In genomic region chrX:49199906-49200771, GRCh38 we compare ENCODE assay signal across 1 cellular context.
TF ChIP-seq lines count a peak whose summit lies in the region.

SYP (minus strand) TSS chrX:49200193; CDS start chrX:49200186, 7 bp downstream.

TF ChIP-seq in K562, 482 proteins besides CTCF, POLR2A, EP300 and RAD21 (continued from another document and continues in another):
- no peak for TF ChIP-seq ZNF512 (tag; IDR thresholded peaks at IDR 0.05)
- no peak for TF ChIP-seq ZNF316 (IDR thresholded peaks at IDR 0.05)
- peak; percentile 61 for TF ChIP-seq U2AF1 (optimal IDR thresholded peaks at IDR 0.05; ENCODE audit: low read depth, low read length)
- no peak for TF ChIP-seq PTBP1 (IDR thresholded peaks at IDR 0.05; ENCODE audit: low read depth, low read length)
- peak; percentile 93 for TF ChIP-seq L3MBTL2 (IDR thresholded peaks at IDR 0.05)
- TF ChIP-seq MCM2 (IDR thresholded peaks at IDR 0.05; ENCODE audit: low read depth) = no peak
- no peak for TF ChIP-seq ZNF146 (CRISPR knock-in tag; IDR thresholded peaks at IDR 0.05; ENCODE audit: unreplicated experiment)
- TF ChIP-seq ELF4 (CRISPR knock-in tag; IDR thresholded peaks at IDR 0.05) = no peak
- no peak for TF ChIP-seq ZBTB43 (CRISPR knock-in tag; IDR thresholded peaks at IDR 0.05)
- TF ChIP-seq PHTF2 (CRISPR knock-in tag; IDR thresholded peaks at IDR 0.05) = no peak
- no peak for TF ChIP-seq ATF1 (CRISPR knock-in tag; IDR thresholded peaks at IDR 0.05)
- TF ChIP-seq ATF1 (tag; IDR thresholded peaks at IDR 0.05) = peak; percentile 77
- no peak for TF ChIP-seq POLR3G (IDR thresholded peaks at IDR 0.05; ENCODE audit: extremely low read depth, insufficient read length, insufficient replicate concordance)
- TF ChIP-seq REST (CRISPR knock-in tag; IDR thresholded peaks at IDR 0.05; ENCODE audit: low read depth) = peak; percentile 100
- TF ChIP-seq ELF1 (tag; IDR thresholded peaks at IDR 0.05) = no peak
- TF ChIP-seq ZNF655 (CRISPR knock-in tag; IDR thresholded peaks at IDR 0.05) = no peak
- TF ChIP-seq MCM3 (IDR thresholded peaks at IDR 0.05) = no peak
- peak; percentile 55; the same call in 1 of the 2 replicates for TF ChIP-seq GTF2E2 (tag; IDR thresholded peaks at IDR 0.05)
- TF ChIP-seq HBP1 (CRISPR knock-in tag; IDR thresholded peaks at IDR 0.05) = no peak
- TF ChIP-seq ATF7 (IDR thresholded peaks at IDR 0.05) = peak; percentile 84
- TF ChIP-seq PHF20 (IDR thresholded peaks at IDR 0.05; ENCODE audit: partially characterized antibody) = peak; percentile 69
- no peak for TF ChIP-seq CBFB (CRISPR knock-in tag; IDR thresholded peaks at IDR 0.05)
- TF ChIP-seq ZNF41 (CRISPR knock-in tag; conservative IDR thresholded peaks at IDR 0.05) = no peak
- TF ChIP-seq PTRF (tag; IDR thresholded peaks at IDR 0.05) = no peak
- TF ChIP-seq IRF1 (CRISPR knock-in tag; IDR thresholded peaks at IDR 0.05; ENCODE audit: borderline replicate concordance) = no peak; the same call in 1 of the 2 replicates
- no peak for TF ChIP-seq ATF2 (CRISPR knock-in tag; IDR thresholded peaks at IDR 0.05)
- TF ChIP-seq GABPB1 (CRISPR knock-in tag; IDR thresholded peaks at IDR 0.05) = peak; percentile 60; the same call in 1 of the 2 replicates
- TF ChIP-seq ZNF24 (IDR thresholded peaks at IDR 0.05) = peak; percentile 58; the same call in 1 of the 2 replicates
- TF ChIP-seq SOX6 (IDR thresholded peaks at IDR 0.05) = peak; percentile 30; the same call in 1 of the 2 replicates
- no peak for TF ChIP-seq ERF (CRISPR knock-in tag; IDR thresholded peaks at IDR 0.05)
- TF ChIP-seq HNRNPH1 (optimal IDR thresholded peaks at IDR 0.05; ENCODE audit: low read depth, low read length) = no peak
- no peak for TF ChIP-seq SMAD2 (IDR thresholded peaks at IDR 0.05; ENCODE audit: low read depth, low read length)
- no peak for TF ChIP-seq KHSRP (IDR thresholded peaks at IDR 0.05)
- no peak for TF ChIP-seq ZNF507 (tag; conservative IDR thresholded peaks at IDR 0.05)
- no peak for TF ChIP-seq MYNN (IDR thresholded peaks at IDR 0.05)
- no peak for TF ChIP-seq MYNN (CRISPR knock-in tag; IDR thresholded peaks at IDR 0.05)
- TF ChIP-seq ZNF398 (CRISPR knock-in tag; IDR thresholded peaks at IDR 0.05) = no peak
- no peak for TF ChIP-seq SAFB2 (IDR thresholded peaks at IDR 0.05; ENCODE audit: borderline replicate concordance, low read depth, low read length, severe bottlenecking)
- TF ChIP-seq NCOA4 (IDR thresholded peaks at IDR 0.05; ENCODE audit: partially characterized antibody) = no peak
- TF ChIP-seq CEBPZ (IDR thresholded peaks at IDR 0.05; ENCODE audit: borderline replicate concordance, low read depth, low read length) = no peak
- no peak for TF ChIP-seq RBM34 (IDR thresholded peaks at IDR 0.05; ENCODE audit: borderline replicate concordance, insufficient read depth, low read length)
- TF ChIP-seq ETS1 (conservative IDR thresholded peaks at IDR 0.05; ENCODE audit: control insufficient read depth, low read depth, low read length) = peak; percentile 85; the same call in 1 of the 2 replicates
- no peak for TF ChIP-seq USF1 (CRISPR knock-in tag; IDR thresholded peaks at IDR 0.05)
- peak; percentile 34; the same call in 1 of the 2 replicates for TF ChIP-seq E2F3 (CRISPR knock-in tag; IDR thresholded peaks at IDR 0.05)
- TF ChIP-seq RBBP5 (IDR thresholded peaks at IDR 0.05; ENCODE audit: borderline replicate concordance, insufficient read depth, low read length, poor library complexity, severe bottlenecking) = no peak
- no peak for TF ChIP-seq CBX2 (IDR thresholded peaks at IDR 0.05; ENCODE audit: insufficient read depth, low read length, poor library complexity, severe bottlenecking)
- TF ChIP-seq MAZ (CRISPR knock-in tag; conservative IDR thresholded peaks at IDR 0.05 in 1 of 2, IDR thresholded peaks at IDR 0.05 in 1 of 2) = peak; percentile 79 to 98
- no peak for TF ChIP-seq HCFC1 (IDR thresholded peaks at IDR 0.05; ENCODE audit: low read depth, low read length)
